9 cellular contexts compared by ENCODE assay signal in the genomic region with DNA sequence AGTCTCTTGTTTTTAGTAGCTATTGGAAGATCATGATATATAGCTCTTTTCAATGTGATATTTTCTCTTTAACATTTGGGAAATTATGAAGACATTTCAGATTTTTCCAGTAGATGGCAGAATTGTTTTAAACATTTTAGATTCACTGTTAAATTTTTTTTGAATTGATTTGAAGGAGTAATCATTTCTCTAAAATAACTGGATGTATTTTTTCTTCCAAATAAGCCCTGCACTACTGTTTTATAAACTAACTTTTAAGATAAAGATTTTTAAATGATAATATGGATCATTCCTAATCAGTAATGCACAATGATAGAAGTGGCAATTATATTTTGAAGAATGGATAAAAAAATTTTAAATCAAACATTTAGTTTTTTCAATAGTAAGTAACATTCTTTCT. TPM values are rescaled to one million over a fixed set of nuclear protein-coding genes. Genes with fewer than 3 reads are reported as not detected.
DNase-seq lines count a peak whose midpoint lies in the region; ATAC-seq and TF ChIP-seq lines count a peak whose summit lies in the region.
"Had no signal": no experiment of that assay in that cellular context is flagged by ENCODE, and none has a peak within 500 bp of the region (broad histone marks: within the 10 kb centered on the region; RNA-seq: fewer than 3 reads in every experiment).

No MANE protein-coding gene starts in this region.

- no peaks in the 10 kb centered on the region; the same call in 1 of the 2 replicates for H3K9me3 ChIP-seq in HEK293 (ENCODE audit: control insufficient read depth, insufficient read depth, low read depth, low read length)
- peaks cover 4% of the 10 kb centered on the region; the same call in 1 of the 2 replicates for H3K9me3 ChIP-seq in SK-N-MC (ENCODE audit: low read depth, low read length)
- H3K9me3 ChIP-seq in upper lobe of left lung: no peaks in the 10 kb centered on the region
- H3K9me3 ChIP-seq: suprapubic skin had no signal

- CTCF ChIA-PET in HEK293 (lab: Yijun Ruan, JAX): interaction anchor here (0.6 to 1.9 kb wide), 14 partner anchors 8 to 1530 kb away, joined by 3 to 11 read pairs (median 4); no protein-coding TSS in a partner anchor

- peak overlapping the region; percentile 18 for H3K9ac ChIP-seq in SK-N-MC (ENCODE audit: insufficient read length)

- H3K4me1 ChIP-seq in HEK293 (ENCODE audit: control insufficient read depth, insufficient read depth, low read length) (no peaks in the 10 kb centered on the region), upper lobe of left lung (no peaks in the 10 kb centered on the region)
- H3K4me1 ChIP-seq: suprapubic skin had no signal

- TF ChIP-seq CTCF in HEK293 (tag by site-specific recombination; IDR thresholded peaks at IDR 0.05): no peak
- TF ChIP-seq CTCF in upper lobe of left lung (IDR thresholded peaks at IDR 0.05): no peak

- H3K27me3 ChIP-seq in upper lobe of left lung: no peaks in the 10 kb centered on the region
- H3K27me3 ChIP-seq: suprapubic skin had no signal

- no peak for TF ChIP-seq EP300 in upper lobe of left lung (IDR thresholded peaks at IDR 0.05)

- peak; percentile 28 to 31 for DNase-seq in AML-193 (lab: John Stamatoyannopoulos, UW)
- DNase-seq in SK-N-MC (ENCODE audit: low read depth, low spot score): peak; percentile 69
- DNase-seq in inferior parietal cortex (ENCODE audit: extremely low spot score): peak; percentile 74
- DNase-seq in activated naive CD4-positive, alpha-beta T cell (lab: John Stamatoyannopoulos, UW): no peak
- DNase-seq in amygdala (lab: John Stamatoyannopoulos, UW): no peak
- no peak for DNase-seq in upper lobe of left lung

- no peak for TF ChIP-seq POLR2A in upper lobe of left lung (IDR thresholded peaks at IDR 0.05)

- H3K27ac ChIP-seq in HEK293 (ENCODE audit: extremely low read depth, low read depth, low read length) (no peak overlapping the region), SK-N-MC (peak overlapping the region; percentile 71), upper lobe of left lung (no peak overlapping the region)
- H3K27ac ChIP-seq: suprapubic skin had no signal

- H3K36me3 ChIP-seq in HEK293 (ENCODE audit: control insufficient read depth in 2 of 2, insufficient read depth in 1 of 2, low read length in 2 of 2) (no peaks in the 10 kb centered on the region), SK-N-MC (ENCODE audit: insufficient read depth, low read length) (0 out of 2 replicates have a peak, but pooled peaks cover 4% of the 10 kb centered on the region), upper lobe of left lung (no peaks in the 10 kb centered on the region)
- H3K36me3 ChIP-seq: suprapubic skin had no signal

- POLR2A ChIA-PET in HEK293 (lab: Yijun Ruan, JAX): no interaction called here

- ATAC-seq in GM21367 (IDR thresholded peaks at IDR 0.05; ENCODE audit: unreplicated experiment) (no peak), upper lobe of left lung (ENCODE audit: low FRiP score in 2 of 2) (no peak)

- H3K4me3 ChIP-seq in HEK293 (ENCODE audit: low read depth, low read length): no peak overlapping the region
- no peak overlapping the region for H3K4me3 ChIP-seq in SK-N-MC
- H3K4me3 ChIP-seq in upper lobe of left lung: no peak overlapping the region
- H3K4me3 ChIP-seq: suprapubic skin had no signal

TF ChIP-seq in HEK293, 187 proteins besides CTCF, POLR2A, EP300 and RAD21:
- TF ChIP-seq, protein P1, sequence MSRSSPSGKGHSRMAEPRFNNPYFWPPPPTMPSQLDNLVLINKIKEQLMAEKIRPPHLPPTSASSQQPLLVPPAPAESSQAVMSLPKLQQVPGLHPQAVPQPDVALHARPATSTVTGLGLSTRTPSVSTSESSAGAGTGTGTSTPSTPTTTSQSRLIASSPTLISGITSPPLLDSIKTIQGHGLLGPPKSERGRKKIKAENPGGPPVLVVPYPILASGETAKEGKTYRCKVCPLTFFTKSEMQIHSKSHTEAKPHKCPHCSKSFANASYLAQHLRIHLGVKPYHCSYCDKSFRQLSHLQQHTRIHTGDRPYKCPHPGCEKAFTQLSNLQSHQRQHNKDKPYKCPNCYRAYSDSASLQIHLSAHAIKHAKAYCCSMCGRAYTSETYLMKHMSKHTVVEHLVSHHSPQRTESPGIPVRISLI (tag by site-specific recombination; IDR thresholded peaks at IDR 0.05): peak; percentile 68; the same call in 1 of the 2 replicates
- TF ChIP-seq, protein P2, sequence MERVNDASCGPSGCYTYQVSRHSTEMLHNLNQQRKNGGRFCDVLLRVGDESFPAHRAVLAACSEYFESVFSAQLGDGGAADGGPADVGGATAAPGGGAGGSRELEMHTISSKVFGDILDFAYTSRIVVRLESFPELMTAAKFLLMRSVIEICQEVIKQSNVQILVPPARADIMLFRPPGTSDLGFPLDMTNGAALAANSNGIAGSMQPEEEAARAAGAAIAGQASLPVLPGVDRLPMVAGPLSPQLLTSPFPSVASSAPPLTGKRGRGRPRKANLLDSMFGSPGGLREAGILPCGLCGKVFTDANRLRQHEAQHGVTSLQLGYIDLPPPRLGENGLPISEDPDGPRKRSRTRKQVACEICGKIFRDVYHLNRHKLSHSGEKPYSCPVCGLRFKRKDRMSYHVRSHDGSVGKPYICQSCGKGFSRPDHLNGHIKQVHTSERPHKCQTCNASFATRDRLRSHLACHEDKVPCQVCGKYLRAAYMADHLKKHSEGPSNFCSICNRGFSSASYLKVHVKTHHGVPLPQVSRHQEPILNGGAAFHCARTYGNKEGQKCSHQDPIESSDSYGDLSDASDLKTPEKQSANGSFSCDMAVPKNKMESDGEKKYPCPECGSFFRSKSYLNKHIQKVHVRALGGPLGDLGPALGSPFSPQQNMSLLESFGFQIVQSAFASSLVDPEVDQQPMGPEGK (tag by site-specific recombination; IDR thresholded peaks at IDR 0.05): no peak
- TF ChIP-seq ZNF654 (tag by site-specific recombination; IDR thresholded peaks at IDR 0.05; ENCODE audit: low read depth): peak; percentile 62
- no peak for TF ChIP-seq ZNF223 (tag by site-specific recombination; IDR thresholded peaks at IDR 0.05)
TF ChIP-seq in HEK293: peak in this region for 2.

RNA-seq across cellular contexts. Expression of a gene that starts 14.2 kb away (rescaled TPM):
- 10 to 100 TPM in 5 of 6 donors, not detected in 1; 14.2 to 41.6 (median 20.5) TPM for total RNA-seq in upper lobe of left lung

RNA-seq across cellular contexts. Expression of a gene that starts 14.3 kb away (rescaled TPM):
- 10 to 100 TPM in 3 of 6 donors, 1 to 10 TPM in 3; 5.8 to 17.2 (median 11.2) TPM for total RNA-seq in upper lobe of left lung

Comparison
In these comparisons a context has a peak if more than half of its experiments do, and no peak if none do; other contexts are left out.
1. DNase-seq: peak in AML-193 (2 of 2), SK-N-MC (single experiment) and inferior parietal cortex (single experiment); none in activated naive CD4-positive, alpha-beta T cell (0 of 4), amygdala (0 of 56) and upper lobe of left lung (0 of 2).